Comparison of ENCODE assay signal across 10 cellular contexts in the genomic region with DNA sequence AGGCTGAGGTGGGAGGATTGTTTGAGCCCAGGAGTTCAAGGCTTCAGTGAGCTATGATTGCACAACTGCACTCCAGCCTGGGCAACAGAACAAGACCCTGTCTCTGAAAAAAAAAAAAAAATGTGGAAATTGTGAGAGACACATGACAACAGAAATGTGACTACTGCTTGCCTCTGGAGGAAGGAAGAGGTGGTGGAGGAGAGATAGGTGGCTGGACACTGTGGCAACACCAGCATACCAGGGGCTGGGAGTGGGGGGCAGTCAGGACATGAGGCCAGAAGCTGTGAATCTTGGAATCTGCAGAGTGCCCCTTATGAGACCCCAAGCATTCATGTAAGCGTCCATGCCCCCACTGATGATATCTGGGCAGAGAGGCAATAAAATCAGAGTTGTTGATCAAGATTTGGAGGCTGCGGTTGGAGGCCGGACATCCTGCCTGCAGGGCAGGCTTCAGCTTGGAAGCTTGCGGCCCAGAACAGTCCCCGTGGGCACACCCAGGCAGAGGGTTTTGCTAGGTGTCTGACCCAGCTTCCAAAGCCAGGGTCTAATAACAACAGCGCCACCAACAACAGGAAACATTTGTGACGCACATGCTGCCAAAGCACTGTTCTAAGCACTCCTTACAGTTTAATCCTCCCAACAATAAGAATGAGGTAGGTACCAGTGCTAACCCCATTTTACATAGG. TPM values are rescaled to one million over a fixed set of nuclear protein-coding genes. Genes with fewer than 3 reads are reported as not detected.
DNase-seq lines count a peak whose midpoint lies in the region; ATAC-seq and TF ChIP-seq lines count a peak whose summit lies in the region.
"Had no signal": no experiment of that assay in that cellular context is flagged by ENCODE, and none has a peak within 500 bp of the region (broad histone marks: within the 10 kb centered on the region; RNA-seq: fewer than 3 reads in every experiment).

No MANE protein-coding gene starts in this region.

- intact Hi-C loops in heart left ventricle (cut with DNase I) = no loop called here

- H3K36me3 ChIP-seq in KOPT-K1 (ENCODE audit: insufficient read depth, low read length) (no peaks in the 10 kb centered on the region), heart left ventricle (no peaks in the 10 kb centered on the region)

- no peak for TF ChIP-seq POLR2A in heart left ventricle (IDR thresholded peaks at IDR 0.05)

- H3K4me3 ChIP-seq in heart left ventricle = no peak overlapping the region

- H3K27me3 ChIP-seq in heart left ventricle = no peaks in the 10 kb centered on the region

- H3K9me3 ChIP-seq in KOPT-K1 (ENCODE audit: insufficient read depth, low read length, poor library complexity, severe bottlenecking) (peaks cover 3% of the 10 kb centered on the region), heart left ventricle (peaks cover 0 to 3% (median 0%) of the 10 kb centered on the region in 12 donors)

- peak in 3 of 4 donors; percentile 31 to 67 (median 50) for ATAC-seq in heart left ventricle

- DNase-seq in activated CD8-positive, alpha-beta memory T cell treated with anti-CD3 and anti-CD28 coated beads, Interleukin-2, amount 50 U/mL, for 24 hours (ENCODE audit: extremely low read depth) = peak; percentile 28
- DNase-seq in heart left ventricle (peak; percentile 51 to 80 (median 55)), NCI-H1092 treated with DMSO at 0.1 percent for 48 hours (lab: John Stamatoyannopoulos, UW) (no peak), kidney glomerular epithelial cell (lab: John Stamatoyannopoulos, UW) (no peak), hepatic stellate cell (ENCODE audit: low spot score) (no peak), HuH-7.5 (ENCODE audit: low spot score) (no peak)
- peak; percentile 38 to 68 for DNase-seq in stimulated activated CD8-positive, alpha-beta memory T cell treated with anti-CD3 and anti-CD28 coated beads, Interleukin-4, amount 100 ng/mL, for 1 hour (ENCODE audit: low read depth in 2 of 2, low spot score in 1 of 2)
- DNase-seq: NCI-H187 treated with DMSO at 0.1 percent for 48 hours had no signal

- WGBS in heart left ventricle, 4 donors = 50 to 66% (median 59%) methylated on average over 5 to 7 of the region's 7 CpGs

- H3K27ac ChIP-seq in KOPT-K1 (ENCODE audit: low read depth, low read length, poor library complexity, severe bottlenecking) = peak overlapping the region; percentile 25
- H3K27ac ChIP-seq in heart left ventricle = peak overlapping the region in 10 of 12 donors; percentile 17 to 94 (median 39)

- peaks cover 0 to 64% (median 25%) of the 10 kb centered on the region in 12 donors for H3K4me1 ChIP-seq in heart left ventricle

- no peak for TF ChIP-seq CTCF in heart left ventricle (IDR thresholded peaks at IDR 0.05)

RNA-seq across cellular contexts. Expression of a gene that starts 16.9 kb away (rescaled TPM):
- total RNA-seq in heart left ventricle = not detected
- polyA plus RNA-seq in heart left ventricle = under 1 TPM in 1 of 2 donors, not detected in 1; 0.06 TPM
- total RNA-seq: fibroblast of lung had no signal
- polyA plus RNA-seq: fibroblast of lung had no signal

RNA-seq across cellular contexts. Expression of a gene that starts 37.1 kb away (rescaled TPM):
- total RNA-seq in heart left ventricle = 1 to 10 TPM; 2.8 to 9.0 (median 5.3) TPM
- polyA plus RNA-seq in heart left ventricle = 10 to 100 TPM in 1 of 2 donors, 1 to 10 TPM in 1; 4.8 to 10.5 TPM

RNA-seq across cellular contexts. Expression of a gene that starts 57.1 kb away (rescaled TPM):
- total RNA-seq in heart left ventricle = 100 to 1,000 TPM; 138 to 201 (median 159) TPM
- 100 to 1,000 TPM; 134 to 251 TPM for polyA plus RNA-seq in heart left ventricle

RNA-seq across cellular contexts. Expression of a gene that starts 57.2 kb away (rescaled TPM):
- 10 to 100 TPM; 15.3 to 87.9 (median 19.5) TPM for total RNA-seq in heart left ventricle
- polyA plus RNA-seq in heart left ventricle = 10 to 100 TPM; 31.0 to 59.2 TPM

Comparison
In these comparisons a context has a peak if more than half of its experiments do, and no peak if none do; other contexts are left out.
1. DNase-seq: peak in activated CD8-positive, alpha-beta memory T cell treated with anti-CD3 and anti-CD28 coated beads, Interleukin-2, amount 50 U/mL, for 24 hours (single experiment), heart left ventricle (5 of 5) and stimulated activated CD8-positive, alpha-beta memory T cell treated with anti-CD3 and anti-CD28 coated beads, Interleukin-4, amount 100 ng/mL, for 1 hour (2 of 2); none in NCI-H1092 treated with DMSO at 0.1 percent for 48 hours (single experiment), kidney glomerular epithelial cell (single experiment), hepatic stellate cell (single experiment) and HuH-7.5 (single experiment).